8 cellular contexts compared by ENCODE assay signal in the genomic region with DNA sequence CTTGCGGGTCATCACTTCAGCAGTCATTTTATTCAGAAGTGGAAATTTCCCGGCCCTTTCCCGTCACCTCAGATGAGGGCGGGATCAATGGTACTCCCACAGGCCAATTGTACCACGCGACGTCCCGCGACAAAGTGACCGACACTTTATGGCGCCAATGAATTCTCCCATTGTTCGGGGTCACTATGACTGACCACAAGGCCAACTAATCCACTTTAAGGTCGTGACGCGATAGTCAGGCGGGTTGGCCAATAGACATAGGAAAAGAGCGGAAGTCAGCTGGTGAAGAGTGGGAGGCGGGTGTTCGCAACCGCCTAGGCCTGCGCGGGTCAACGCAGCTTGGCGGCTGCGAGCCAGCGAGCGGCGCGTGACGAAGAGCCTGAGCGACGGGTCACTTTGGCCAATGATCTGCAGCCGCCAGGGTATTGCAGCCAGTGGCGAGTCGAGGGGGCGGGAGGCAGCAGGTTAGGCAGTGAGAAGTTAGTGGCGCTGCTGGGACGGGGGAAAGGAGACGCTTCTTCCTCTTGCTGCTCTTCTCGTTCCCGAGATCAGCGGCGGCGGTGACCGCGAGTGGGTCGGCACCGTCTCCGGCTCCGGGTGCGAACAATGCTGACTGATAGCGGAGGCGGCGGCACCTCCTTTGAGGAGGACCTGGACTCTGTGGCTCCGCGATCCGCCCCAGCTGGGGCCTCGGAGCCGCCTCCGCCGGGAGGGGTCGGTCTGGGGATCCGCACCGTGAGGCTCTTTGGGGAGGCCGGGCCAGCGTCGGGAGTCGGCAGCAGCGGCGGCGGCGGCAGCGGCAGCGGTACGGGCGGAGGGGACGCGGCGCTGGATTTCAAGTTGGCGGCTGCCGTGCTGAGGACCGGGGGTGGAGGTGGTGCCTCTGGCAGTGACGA. TPM values are rescaled to one million over a fixed set of nuclear protein-coding genes. Genes with fewer than 3 reads are reported as not detected.
DNase-seq lines count a peak whose midpoint lies in the region; ATAC-seq lines count a peak whose summit lies in the region.

A gene with protein sequence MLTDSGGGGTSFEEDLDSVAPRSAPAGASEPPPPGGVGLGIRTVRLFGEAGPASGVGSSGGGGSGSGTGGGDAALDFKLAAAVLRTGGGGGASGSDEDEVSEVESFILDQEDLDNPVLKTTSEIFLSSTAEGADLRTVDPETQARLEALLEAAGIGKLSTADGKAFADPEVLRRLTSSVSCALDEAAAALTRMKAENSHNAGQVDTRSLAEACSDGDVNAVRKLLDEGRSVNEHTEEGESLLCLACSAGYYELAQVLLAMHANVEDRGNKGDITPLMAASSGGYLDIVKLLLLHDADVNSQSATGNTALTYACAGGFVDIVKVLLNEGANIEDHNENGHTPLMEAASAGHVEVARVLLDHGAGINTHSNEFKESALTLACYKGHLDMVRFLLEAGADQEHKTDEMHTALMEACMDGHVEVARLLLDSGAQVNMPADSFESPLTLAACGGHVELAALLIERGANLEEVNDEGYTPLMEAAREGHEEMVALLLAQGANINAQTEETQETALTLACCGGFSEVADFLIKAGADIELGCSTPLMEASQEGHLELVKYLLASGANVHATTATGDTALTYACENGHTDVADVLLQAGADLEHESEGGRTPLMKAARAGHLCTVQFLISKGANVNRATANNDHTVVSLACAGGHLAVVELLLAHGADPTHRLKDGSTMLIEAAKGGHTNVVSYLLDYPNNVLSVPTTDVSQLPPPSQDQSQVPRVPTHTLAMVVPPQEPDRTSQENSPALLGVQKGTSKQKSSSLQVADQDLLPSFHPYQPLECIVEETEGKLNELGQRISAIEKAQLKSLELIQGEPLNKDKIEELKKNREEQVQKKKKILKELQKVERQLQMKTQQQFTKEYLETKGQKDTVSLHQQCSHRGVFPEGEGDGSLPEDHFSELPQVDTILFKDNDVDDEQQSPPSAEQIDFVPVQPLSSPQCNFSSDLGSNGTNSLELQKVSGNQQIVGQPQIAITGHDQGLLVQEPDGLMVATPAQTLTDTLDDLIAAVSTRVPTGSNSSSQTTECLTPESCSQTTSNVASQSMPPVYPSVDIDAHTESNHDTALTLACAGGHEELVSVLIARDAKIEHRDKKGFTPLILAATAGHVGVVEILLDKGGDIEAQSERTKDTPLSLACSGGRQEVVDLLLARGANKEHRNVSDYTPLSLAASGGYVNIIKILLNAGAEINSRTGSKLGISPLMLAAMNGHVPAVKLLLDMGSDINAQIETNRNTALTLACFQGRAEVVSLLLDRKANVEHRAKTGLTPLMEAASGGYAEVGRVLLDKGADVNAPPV (N-terminal part only) (plus strand): TSS at position 472 of the 896 bp plus-strand sequence. CDS start 135 bp downstream, at position 607.

- H3K4me2 ChIP-seq in BLaER1, result peak within 1 kb of the TSS; percentile 87

- no peaks in the 10 kb centered on the region for H3K27me3 ChIP-seq in BLaER1

- H3K4me3 Mint-ChIP-seq in activated CD4-positive, alpha-beta T cell treated with anti-CD3 and anti-CD28 coated beads, Interleukin-2, amount 10 ng/mL, durations not matched to agents 7 days and 5 days, result no peak within 1 kb of the TSS

- H3K4me1 ChIP-seq in BLaER1, result peaks cover 38% of the 10 kb centered on the region

- POLR2A ChIA-PET in activated CD4-positive, alpha-beta T cell treated with anti-CD3 and anti-CD28 coated beads, Interleukin-2, amount 10 ng/mL, durations not matched to agents 7 days and 5 days (lab: Charles Lee), result interaction anchor here (0.5 to 2.1 kb wide), 5 partner anchors 16 to 324 kb away, joined by 3 to 5 read pairs (median 4); no protein-coding TSS in a partner anchor

- H3K36me3 Mint-ChIP-seq in activated CD4-positive, alpha-beta T cell treated with anti-CD3 and anti-CD28 coated beads, Interleukin-2, amount 10 ng/mL, durations not matched to agents 7 days and 5 days (ENCODE audit: low read depth), result peaks cover 15% of the 10 kb centered on the region

- DNase-seq in NCI-H69 (lab: John Stamatoyannopoulos, UW) (peak; percentile 100), cortex of kidney (lab: John Stamatoyannopoulos, UW) (peak; percentile 86), left kidney (ENCODE audit: low read depth, low spot score) (peak; percentile 100)
- DNase-seq in activated CD4-positive, alpha-beta T cell treated with anti-CD3 and anti-CD28 coated beads, Interleukin-2, amount 10 ng/mL, durations not matched to agents 7 days and 5 days, result peak; percentile 98
- peak; percentile 94 for DNase-seq in stimulated activated CD4-positive, alpha-beta T cell treated with anti-CD3 and anti-CD28 coated beads, Interleukin-2, amount 100 ng/mL, for 4 hours (ENCODE audit: low read depth)

- no peaks in the 10 kb centered on the region for H3K9me3 Mint-ChIP-seq in activated CD4-positive, alpha-beta T cell treated with anti-CD3 and anti-CD28 coated beads, Interleukin-2, amount 10 ng/mL, durations not matched to agents 7 days and 5 days

- peak within 1 kb of the TSS; percentile 97 for H3K9ac ChIP-seq in BLaER1

- no peaks in the 10 kb centered on the region for H3K9me3 ChIP-seq in BLaER1

- H4K20me1 ChIP-seq in BLaER1, result peaks cover 49% of the 10 kb centered on the region

- peak within 1 kb of the TSS; percentile 94 for H3K27ac ChIP-seq in BLaER1

- ATAC-seq in GM19328 (IDR thresholded peaks at IDR 0.05; ENCODE audit: unreplicated experiment) (peak; percentile 82), HG03520 (IDR thresholded peaks at IDR 0.05; ENCODE audit: unreplicated experiment) (peak; percentile 81)

- CTCF ChIA-PET in activated CD4-positive, alpha-beta T cell treated with anti-CD3 and anti-CD28 coated beads, Interleukin-2, amount 10 ng/mL, durations not matched to agents 7 days and 5 days (lab: Charles Lee), result interaction anchor here (0.9 to 2.4 kb wide), 17 partner anchors 11 to 324 kb away, joined by 3 to 9 read pairs (median 3); a partner anchor contains a TSS

- H3K27ac Mint-ChIP-seq in activated CD4-positive, alpha-beta T cell treated with anti-CD3 and anti-CD28 coated beads, Interleukin-2, amount 10 ng/mL, durations not matched to agents 7 days and 5 days, result no peak within 1 kb of the TSS

- H3K4me3 ChIP-seq in BLaER1, result peak within 1 kb of the TSS; percentile 100

- H3K4me1 Mint-ChIP-seq in activated CD4-positive, alpha-beta T cell treated with anti-CD3 and anti-CD28 coated beads, Interleukin-2, amount 10 ng/mL, durations not matched to agents 7 days and 5 days, result peaks cover 33% of the 10 kb centered on the region

- no peaks in the 10 kb centered on the region for H3K27me3 Mint-ChIP-seq in activated CD4-positive, alpha-beta T cell treated with anti-CD3 and anti-CD28 coated beads, Interleukin-2, amount 10 ng/mL, durations not matched to agents 7 days and 5 days

- peaks cover 12% of the 10 kb centered on the region for H3K36me3 ChIP-seq in BLaER1

RNA-seq across cellular contexts. Expression of the gene that starts here (rescaled TPM):
- total RNA-seq in activated CD4-positive, alpha-beta T cell treated with anti-CD3 and anti-CD28 coated beads, Interleukin-2, amount 10 ng/mL, durations not matched to agents 7 days and 5 days, result 100 to 1,000 TPM; 118 TPM

Comparison
In these comparisons a context has a peak if more than half of its experiments do, and no peak if none do; other contexts are left out.
1. Peak in every context shown above with its lines: DNase-seq, ATAC-seq, H3K4me3 ChIP-seq and H3K27ac ChIP-seq.